8 cellular contexts compared by ENCODE assay signal in the genomic region with DNA sequence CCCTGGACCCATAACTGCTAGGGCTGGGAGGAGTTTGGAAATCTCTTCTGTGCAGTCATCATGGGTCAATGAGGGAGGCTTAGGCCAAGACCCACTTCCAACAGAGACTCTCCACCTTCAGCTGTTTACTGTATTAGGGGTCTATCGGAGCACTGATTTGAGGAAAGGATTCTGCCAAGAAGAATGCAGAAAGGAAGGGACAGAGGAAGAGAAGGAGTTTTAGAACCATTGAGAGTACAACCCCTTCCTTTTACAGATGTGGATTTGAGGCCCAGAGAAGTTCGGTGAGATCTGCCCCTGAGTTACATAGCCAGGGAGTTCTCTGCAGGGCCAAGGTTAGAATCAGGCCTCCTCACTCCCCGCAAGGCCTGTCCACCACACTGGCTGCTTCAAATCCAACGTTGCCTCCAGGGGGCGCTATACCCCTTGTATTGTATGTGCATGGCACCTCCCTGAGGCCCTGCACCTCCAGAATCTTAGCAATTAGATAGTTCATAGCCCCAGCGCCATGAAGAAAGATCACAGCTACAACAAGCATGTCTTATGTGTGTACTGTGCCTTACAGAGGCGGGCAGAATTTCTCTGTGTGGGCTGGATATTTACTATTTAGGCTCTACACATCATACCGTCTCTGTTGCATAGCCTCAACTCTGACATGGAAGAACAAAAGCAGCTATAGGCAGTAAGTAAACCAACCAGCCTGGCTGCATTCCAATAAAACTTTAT.
A peak's percentile ranks its signal among the peaks of the same experiment; 100 is the strongest.
DNase-seq lines count a peak whose midpoint lies in the region; ATAC-seq and TF ChIP-seq lines count a peak whose summit lies in the region.

No MANE protein-coding gene starts in this region.

- TF ChIP-seq CTCF in RWPE1 (conservative IDR thresholded peaks at IDR 0.05; ENCODE audit: low read depth): peak; percentile 58

- H3K27ac ChIP-seq in RWPE1 (no peak overlapping the region), aorta (ENCODE audit: low read depth in 1 of 2, low read length in 2 of 2) (no peak overlapping the region)

- no peaks in the 10 kb centered on the region for H3K36me3 ChIP-seq in aorta (ENCODE audit: control insufficient read depth in 1 of 2, insufficient read depth in 2 of 2, low read length in 1 of 2)

- no peak overlapping the region for H3K4me3 ChIP-seq in aorta (ENCODE audit: low read length in 2 of 2)

- POLR2A ChIA-PET in RWPE1 (lab: Yijun Ruan, JAX; ENCODE audit: low non-redundant PET): interaction anchor here (0.7 to 0.9 kb wide), 2 partner anchors 46 to 255 kb away, joined by 4 to 7 read pairs; partner anchors contain the start of gene MLLT10

- WGBS in aorta, 2 donors: 45 to 46% methylated on average over 8 of the region's 8 CpGs

- CTCF ChIA-PET in RWPE1 (lab: Yijun Ruan, JAX): interaction anchor here (0.6 to 1.3 kb wide), 9 partner anchors 94 to 1709 kb away, joined by 3 to 8 read pairs (median 6); no protein-coding TSS in a partner anchor

- DNase-seq in ELF-1 (ENCODE audit: low read depth, low spot score) (peak; percentile 92), HuH-7.5 (ENCODE audit: low spot score) (peak; percentile 39), RWPE1 (ENCODE audit: low spot score) (peak; percentile 70), glomerular visceral epithelial cell (ENCODE audit: extremely low spot score) (peak; percentile 85), posterior vena cava (ENCODE audit: low spot score) (peak; percentile 97), aorta (peak; percentile 95 to 97)
- DNase-seq in activated effector memory CD4-positive, alpha-beta T cell treated with anti-CD3 and anti-CD28 coated beads, Interleukin-2, amount 50 U/mL, for 16 hours: peak; percentile 86

- no peaks in the 10 kb centered on the region for H3K4me1 ChIP-seq in aorta (ENCODE audit: control insufficient read depth in 1 of 2, insufficient read depth in 2 of 2, low read length in 2 of 2)

- peaks cover 2% of the 10 kb centered on the region for H3K9me3 ChIP-seq in aorta (ENCODE audit: control insufficient read depth, low read length)

- peak; percentile 96 for ATAC-seq in GM21529 (IDR thresholded peaks at IDR 0.05; ENCODE audit: unreplicated experiment)
- ATAC-seq in aorta (ENCODE audit: low FRiP score): peak; percentile 92

- intact Hi-C loops in posterior vena cava (cut with DNase I) (loop anchor here (10.0 kb wide), 2 partner anchors 216 to 456 kb away; no protein-coding TSS in a partner anchor), aorta (cut with DNase I) (loop anchor here (5.0 to 10.0 kb wide), 4 partner anchors 216 to 676 kb away; no protein-coding TSS in a partner anchor)

- H3K27me3 ChIP-seq in aorta (ENCODE audit: control insufficient read depth in 1 of 2, insufficient read depth in 2 of 2, low read length in 1 of 2): no peaks in the 10 kb centered on the region

Comparison
In these comparisons a context has a peak if more than half of its experiments do, and no peak if none do; other contexts are left out.
1. DNase-seq: peak in every context shown above with its lines; median percentile 97 in posterior vena cava; 96 in aorta; 92 in ELF-1; 86 in activated effector memory CD4-positive, alpha-beta T cell treated with anti-CD3 and anti-CD28 coated beads, Interleukin-2, amount 50 U/mL, for 16 hours; 85 in glomerular visceral epithelial cell; 70 in RWPE1; 39 in HuH-7.5.